Comparison of ENCODE assay signal across 8 cellular contexts in genomic region chr16:81035398-81035974, GRCh38. TPM values are rescaled to one million over a fixed set of nuclear protein-coding genes. Genes with fewer than 3 reads are reported as not detected.
DNase-seq lines count a peak whose midpoint lies in the region; ATAC-seq, FAIRE-seq and TF ChIP-seq lines count a peak whose summit lies in the region.

ATMIN (plus strand) TSS chr16:81035842; CDS start chr16:81035871, 29 bp downstream.

- H3K9ac ChIP-seq in H1 (replicated peaks in 1 of 4; ENCODE audit: extremely low read depth in 1 of 4, low read depth in 3 of 4, low read length in 3 of 4) (peak within 1 kb of the TSS; percentile 80 to 96 (median 90)), mesenchymal stem cell (ENCODE audit: low read length) (peak within 1 kb of the TSS; percentile 88)

- peak within 1 kb of the TSS; percentile 49 for H4K5ac ChIP-seq in H1 (ENCODE audit: insufficient read length, low read depth, low read length)

- DNase-seq in CD4-positive, CD25-positive, alpha-beta regulatory T cell, result peak; percentile 85 to 91 (median 89)
- peak; percentile 63 to 74 for DNase-seq in HL-60 (ENCODE audit: low read depth in 1 of 2, low spot score in 1 of 2)
- peak; percentile 25 for DNase-seq in NK-92 (lab: John Stamatoyannopoulos, UW; ENCODE audit: unreplicated experiment)
- peak; percentile 70 to 75 for DNase-seq in activated CD8-positive, alpha-beta memory T cell treated with anti-CD3 and anti-CD28 coated beads for 4 hours (ENCODE audit: low read depth in 2 of 2)
- peak; percentile 80 to 93 for DNase-seq in H1 (ENCODE audit: low read depth in 1 of 2, low spot score in 2 of 2)
- peak; percentile 79 for DNase-seq in mesenchymal stem cell
- DNase-seq in stimulated activated CD8-positive, alpha-beta memory T cell treated with anti-CD3 and anti-CD28 coated beads, Interleukin-12 subunit alpha, Interleukin-12 subunit beta, amount 100 ng/mL, for 24 hours (ENCODE audit: extremely low read depth), result peak; percentile 73

- H3K23ac ChIP-seq in H1 (ENCODE audit: insufficient read length) (no peak within 1 kb of the TSS), mesenchymal stem cell (ENCODE audit: low read length in 2 of 2) (peak within 1 kb of the TSS in 1 of 2 experiments; percentile 57)

- no peak within 1 kb of the TSS for H3K14ac ChIP-seq in H1 (ENCODE audit: insufficient read length)
- peak within 1 kb of the TSS in 1 of 2 experiments; percentile 58 for H3K14ac ChIP-seq in mesenchymal stem cell (ENCODE audit: low read length in 2 of 2)

- H3K79me2 ChIP-seq in H1 (ENCODE audit: control insufficient read depth in 1 of 2, insufficient read depth in 2 of 2, low read length in 2 of 2), result peaks cover 6 to 42% of the 10 kb centered on the region in 2 experiments

- peak; percentile 59 to 74 for TF ChIP-seq RAD21 in H1 (IDR thresholded peaks at IDR 0.05 in 1 of 2, conservative IDR thresholded peaks at IDR 0.05 in 1 of 2; ENCODE audit: low read depth in 2 of 2, low read length in 2 of 2)

- H3K4ac ChIP-seq in H1 (replicated peaks; ENCODE audit: insufficient read length, low read depth, low read length), result no peak within 1 kb of the TSS
- peak within 1 kb of the TSS; percentile 15 to 81 for H3K4ac ChIP-seq in mesenchymal stem cell (ENCODE audit: low read depth in 1 of 2, low read length in 2 of 2)

- H3K18ac ChIP-seq in H1 (ENCODE audit: extremely low read depth, low read length), result no peak within 1 kb of the TSS; the same call in 1 of the 2 replicates
- peak within 1 kb of the TSS; percentile 50 to 95 for H3K18ac ChIP-seq in mesenchymal stem cell (ENCODE audit: low read depth in 1 of 2, low read length in 2 of 2)

- H2AK5ac ChIP-seq in H1 (ENCODE audit: low read depth, low read length), result 0 out of 2 replicates have a peak within 1 kb of the TSS, but pooled peaks have one; percentile 33
- H2AK5ac ChIP-seq in mesenchymal stem cell (ENCODE audit: low read length, severe bottlenecking), result no peak within 1 kb of the TSS

- H4K8ac ChIP-seq in H1 (ENCODE audit: extremely low read depth, insufficient read depth, low read length) (peak within 1 kb of the TSS; percentile 95), mesenchymal stem cell (ENCODE audit: low read length) (peak within 1 kb of the TSS; percentile 45)

- 30% methylated on average over 11 of the region's 54 CpGs; no CpG with 5 or more reads in 1 of the 2 experiments for WGBS in H1 (ENCODE audit: extremely low coverage in 1 of 2, insufficient coverage in 1 of 2, insufficient read length in 1 of 2, insufficient replicate concordance in 2 of 2, low coverage in 1 of 2, low lambda C conversion rate in 2 of 2, missing lambda C conversion rate in 1 of 2), 2 experiments
- 14% methylated on average over 29 of the region's 54 CpGs for WGBS in mesenchymal stem cell

- H3K23me2 ChIP-seq in H1 (ENCODE audit: low read depth, low read length), result peaks cover 2% of the 10 kb centered on the region

- TF ChIP-seq CTCF in HL-60 (IDR thresholded peaks at IDR 0.05; ENCODE audit: insufficient read depth, low read length) (peak; percentile 66), H1 (IDR thresholded peaks at IDR 0.05; ENCODE audit: control extremely low read depth in 1 of 3, insufficient read depth in 1 of 3, low read depth in 1 of 3, low read length in 3 of 3) (peak; percentile 95 to 100 (median 96))

- no peaks in the 10 kb centered on the region for H3K27me3 Mint-ChIP-seq in CD4-positive, CD25-positive, alpha-beta regulatory T cell

- no peak within 1 kb of the TSS for H2BK20ac ChIP-seq in H1 (ENCODE audit: low read length)

- H2AFZ ChIP-seq in H1 (ENCODE audit: low read length) (peak within 1 kb of the TSS; percentile 98), mesenchymal stem cell (ENCODE audit: low read depth, low read length) (peak within 1 kb of the TSS; percentile 68)

- peaks cover 15% of the 10 kb centered on the region for H3K4me1 ChIP-seq in CD4-positive, CD25-positive, alpha-beta regulatory T cell (ENCODE audit: control insufficient read depth, insufficient read depth, low read length, poor library complexity, severe bottlenecking)
- H3K4me1 ChIP-seq in H1 (replicated peaks in 1 of 4; ENCODE audit: control insufficient read depth in 3 of 4, insufficient read depth in 4 of 4, low read length in 3 of 4) (peaks cover 2 to 6% (median 3%) of the 10 kb centered on the region in 4 experiments; a peak in 5 of 7 replicates), mesenchymal stem cell (ENCODE audit: control insufficient read depth, insufficient read depth, low read depth, low read length) (peaks cover 3% of the 10 kb centered on the region)

- POLR2A ChIA-PET in H1 (lab: Charles Lee; ENCODE audit: partially characterized antibody), result interaction anchor here (0.9 to 4.4 kb wide), 14 partner anchors 11 to 278 kb away, joined by 3 to 35 read pairs (median 4); partner anchors contain the start of genes C16orf46, CENPN and CMC2

- H3K36me3 ChIP-seq in CD4-positive, CD25-positive, alpha-beta regulatory T cell (ENCODE audit: control insufficient read depth, insufficient read depth, low read length), result peaks cover 7% of the 10 kb centered on the region
- H3K36me3 ChIP-seq in H1 (ENCODE audit: control insufficient read depth in 2 of 4, insufficient read depth in 4 of 4, low read length in 3 of 4), result peaks cover 0 to 10% (median under 1%) of the 10 kb centered on the region in 4 experiments; a peak in 3 of 8 replicates
- H3K36me3 ChIP-seq in mesenchymal stem cell (ENCODE audit: control insufficient read depth in 1 of 2, insufficient read depth in 2 of 2, low read depth in 1 of 2, low read length in 2 of 2), result peaks cover 8 to 10% of the 10 kb centered on the region in 2 experiments

- H3K9me3 Mint-ChIP-seq in CD4-positive, CD25-positive, alpha-beta regulatory T cell, result no peaks in the 10 kb centered on the region

- peak within 1 kb of the TSS; percentile 89 for H3K4me3 ChIP-seq in CD4-positive, CD25-positive, alpha-beta regulatory T cell (ENCODE audit: low read depth, low read length)
- H3K4me3 ChIP-seq in HL-60 (replicated peaks; ENCODE audit: insufficient read depth, low read length) (peak within 1 kb of the TSS; percentile 76), H1 (ENCODE audit: extremely low read depth in 1 of 4, insufficient read depth in 2 of 4, low read depth in 3 of 4, low read length in 4 of 4) (peak within 1 kb of the TSS; percentile 66 to 90 (median 85)), mesenchymal stem cell (ENCODE audit: insufficient read depth in 1 of 2, low read depth in 1 of 2, low read length in 2 of 2) (peak within 1 kb of the TSS; percentile 89 to 91)

- H3K4me1 Mint-ChIP-seq in CD4-positive, CD25-positive, alpha-beta regulatory T cell, result peaks cover 11 to 44% (median 25%) of the 10 kb centered on the region in 4 donors

- H3K4me2 ChIP-seq in H1 (ENCODE audit: insufficient read depth in 1 of 2, low read depth in 2 of 2, low read length in 2 of 2), result peak within 1 kb of the TSS; percentile 90 to 91
- peak within 1 kb of the TSS; percentile 83 for H3K4me2 ChIP-seq in mesenchymal stem cell (ENCODE audit: low read length, poor library complexity, severe bottlenecking)

- H3K79me1 ChIP-seq in H1 (ENCODE audit: low read depth, low read length) (peaks cover 6% of the 10 kb centered on the region), mesenchymal stem cell (replicated peaks; ENCODE audit: low read length, poor library complexity, severe bottlenecking) (peaks cover 15% of the 10 kb centered on the region)

- TF ChIP-seq EP300 in H1 (IDR thresholded peaks at IDR 0.05; ENCODE audit: borderline replicate concordance in 1 of 2, low read depth in 2 of 2, low read length in 2 of 2), result peak in 1 of 2 experiments; percentile 73; a peak in 1 of 3 replicates

- FAIRE-seq in H1 (lab: Jason Lieb, UNC), result no peak

- H3K9me3 ChIP-seq in CD4-positive, CD25-positive, alpha-beta regulatory T cell (ENCODE audit: control insufficient read depth in 2 of 2, low read length in 2 of 2), result no peaks in the 10 kb centered on the region
- H3K9me3 ChIP-seq in H1 (ENCODE audit: insufficient read depth in 2 of 2, low read depth in 1 of 2, low read length in 1 of 2) (peaks cover 3 to 4% of the 10 kb centered on the region in 2 experiments; a peak in 2 of 4 replicates), mesenchymal stem cell (ENCODE audit: control insufficient read depth, low read length) (no peaks in the 10 kb centered on the region)

- H3K56ac ChIP-seq in H1 (replicated peaks; ENCODE audit: insufficient read length, low read depth, low read length), result peak within 1 kb of the TSS; percentile 40

- ATAC-seq in CD4-positive, CD25-positive, alpha-beta regulatory T cell (ENCODE audit: low read depth in 2 of 2), result peak; percentile 97 to 98
- ATAC-seq in GM19438 (IDR thresholded peaks at IDR 0.05; ENCODE audit: low read depth, unreplicated experiment), result peak; percentile 84

- H2BK5ac ChIP-seq in H1 (ENCODE audit: low read depth, low read length) (no peak within 1 kb of the TSS), mesenchymal stem cell (ENCODE audit: low read depth, low read length, poor library complexity, severe bottlenecking) (no peak within 1 kb of the TSS)

- peak within 1 kb of the TSS; percentile 66 to 89 (median 77) for H3K27ac Mint-ChIP-seq in CD4-positive, CD25-positive, alpha-beta regulatory T cell

- H2BK15ac ChIP-seq in H1 (ENCODE audit: low read length), result no peak within 1 kb of the TSS
- no peak within 1 kb of the TSS for H2BK15ac ChIP-seq in mesenchymal stem cell (ENCODE audit: low read depth, poor library complexity, severe bottlenecking)

- TF ChIP-seq POLR2A in H1 (IDR thresholded peaks at IDR 0.05; ENCODE audit: control extremely low read depth in 1 of 2, low read depth in 2 of 2, low read length in 2 of 2), result peak; percentile 46 to 70; a peak in 1 of 3 replicates

- peak within 1 kb of the TSS; percentile 3 for H3K27ac ChIP-seq in CD4-positive, CD25-positive, alpha-beta regulatory T cell (ENCODE audit: insufficient read depth, low read length, poor library complexity, severe bottlenecking)
- H3K27ac ChIP-seq in HL-60 (replicated peaks) (peak within 1 kb of the TSS; percentile 45), H1 (ENCODE audit: low read depth, low read length) (peak within 1 kb of the TSS; percentile 80; the same call in 1 of the 2 replicates), mesenchymal stem cell (ENCODE audit: low read length, poor library complexity, severe bottlenecking) (no peak within 1 kb of the TSS)

- no peak within 1 kb of the TSS for H2BK120ac ChIP-seq in H1 (replicated peaks; ENCODE audit: low read depth, low read length)
- no peak within 1 kb of the TSS for H2BK120ac ChIP-seq in mesenchymal stem cell (ENCODE audit: low read depth, low read length)

- CTCF ChIA-PET in H1 (lab: Charles Lee; ENCODE audit: partially characterized antibody), result interaction anchor here (0.7 to 1.9 kb wide), 15 partner anchors 9 to 154 kb away, joined by 3 to 6 read pairs (median 4); partner anchors contain the start of gene C16orf46

- H3K27me3 ChIP-seq in CD4-positive, CD25-positive, alpha-beta regulatory T cell (ENCODE audit: control insufficient read depth, insufficient read depth, low read length), result no peaks in the 10 kb centered on the region
- H3K27me3 ChIP-seq in HL-60 (ENCODE audit: insufficient read depth, poor library complexity, severe bottlenecking), result no peaks in the 10 kb centered on the region
- H3K27me3 ChIP-seq in H1 (replicated peaks in 1 of 4; ENCODE audit: control insufficient read depth in 3 of 4, extremely low read depth in 1 of 4, insufficient read depth in 3 of 4, low read length in 3 of 4), result no peaks in the 10 kb centered on the region
- H3K27me3 ChIP-seq in mesenchymal stem cell (ENCODE audit: control insufficient read depth in 1 of 2, insufficient read depth in 1 of 2, low read length in 2 of 2), result no peaks in the 10 kb centered on the region

- peak within 1 kb of the TSS; percentile 87 to 95 (median 91) for H3K4me3 Mint-ChIP-seq in CD4-positive, CD25-positive, alpha-beta regulatory T cell

- no peak within 1 kb of the TSS for H2BK12ac ChIP-seq in H1 (ENCODE audit: low read depth, low read length)
- no peak within 1 kb of the TSS for H2BK12ac ChIP-seq in mesenchymal stem cell (ENCODE audit: low read length in 2 of 2)

- H3K36me3 Mint-ChIP-seq in CD4-positive, CD25-positive, alpha-beta regulatory T cell, result peaks cover 3% of the 10 kb centered on the region

- no peak within 1 kb of the TSS for H4K91ac ChIP-seq in H1 (replicated peaks; ENCODE audit: insufficient read length, low read length)
- no peak within 1 kb of the TSS for H4K91ac ChIP-seq in mesenchymal stem cell (ENCODE audit: low read length)

- peaks cover 0 to 6% of the 10 kb centered on the region in 2 experiments for H4K20me1 ChIP-seq in H1 (replicated peaks in 1 of 2; ENCODE audit: control insufficient read depth in 1 of 2, insufficient read depth in 2 of 2, low read length in 2 of 2)

RNA-seq across cellular contexts. Expression of gene ATMIN, which starts in this region (rescaled TPM):
- 32.7 TPM for total RNA-seq in CD4-positive, CD25-positive, alpha-beta regulatory T cell
- polyA plus RNA-seq in CD4-positive, CD25-positive, alpha-beta regulatory T cell, result 10 to 100 TPM; 25.9 to 42.9 (median 32.0) TPM
- 55.9 and 59.8 TPM in 2 replicates for total RNA-seq in H1 (2021; fragmentation: NEBNext Ultra II Directional; extraction: Animal tissue kit (Norgen Biotek cat#: 25700))
- 20.2 and 34.8 TPM in 2 replicates for polyA plus RNA-seq in H1 (2011; rRNA removed)
- polyA plus RNA-seq in H1 (2011; cell fraction: cytosol; rRNA removed), result 25.3 TPM
- 18.3 TPM for polyA plus RNA-seq in H1 (2011; cell fraction: nucleus; rRNA removed)
- polyA plus RNA-seq in H1 (2012, experiment 1 of 2), result 27.0 to 40.7 TPM (median 34.3 TPM) in 4 replicates
- 5.1 TPM for polyA plus RNA-seq in H1 (2012, experiment 2 of 2)
- polyA plus RNA-seq in H1 (2013, experiment 1 of 2), result 37.1 TPM
- 40.4 TPM for polyA plus RNA-seq in H1 (2013, experiment 2 of 2)
- 53.9 and 72.4 TPM in 2 replicates for polyA minus RNA-seq in H1 (2011; rRNA and poly(A)+ RNA removed)
- 26.3 TPM for polyA minus RNA-seq in H1 (2011; cell fraction: cytosol; rRNA and poly(A)+ RNA removed)
- polyA minus RNA-seq in H1 (2011; cell fraction: nucleus; rRNA and poly(A)+ RNA removed), result 57.4 TPM
- polyA plus RNA-seq in mesenchymal stem cell (2013, experiment 1 of 2), result 29.0 TPM
- polyA plus RNA-seq in mesenchymal stem cell (2013, experiment 2 of 2), result 29.6 TPM

Comparison
In these comparisons a context has a peak if more than half of its experiments do, and no peak if none do; other contexts are left out.
1. DNase-seq: peak in every context shown above with its lines; median percentile 89 in CD4-positive, CD25-positive, alpha-beta regulatory T cell; 86 in H1; 79 in mesenchymal stem cell; 73 in stimulated activated CD8-positive, alpha-beta memory T cell treated with anti-CD3 and anti-CD28 coated beads, Interleukin-12 subunit alpha, Interleukin-12 subunit beta, amount 100 ng/mL, for 24 hours; 72 in activated CD8-positive, alpha-beta memory T cell treated with anti-CD3 and anti-CD28 coated beads for 4 hours; 68 in HL-60; 25 in NK-92.